Comparison of ENCODE assay signal across 2 cellular contexts in the genomic region with DNA sequence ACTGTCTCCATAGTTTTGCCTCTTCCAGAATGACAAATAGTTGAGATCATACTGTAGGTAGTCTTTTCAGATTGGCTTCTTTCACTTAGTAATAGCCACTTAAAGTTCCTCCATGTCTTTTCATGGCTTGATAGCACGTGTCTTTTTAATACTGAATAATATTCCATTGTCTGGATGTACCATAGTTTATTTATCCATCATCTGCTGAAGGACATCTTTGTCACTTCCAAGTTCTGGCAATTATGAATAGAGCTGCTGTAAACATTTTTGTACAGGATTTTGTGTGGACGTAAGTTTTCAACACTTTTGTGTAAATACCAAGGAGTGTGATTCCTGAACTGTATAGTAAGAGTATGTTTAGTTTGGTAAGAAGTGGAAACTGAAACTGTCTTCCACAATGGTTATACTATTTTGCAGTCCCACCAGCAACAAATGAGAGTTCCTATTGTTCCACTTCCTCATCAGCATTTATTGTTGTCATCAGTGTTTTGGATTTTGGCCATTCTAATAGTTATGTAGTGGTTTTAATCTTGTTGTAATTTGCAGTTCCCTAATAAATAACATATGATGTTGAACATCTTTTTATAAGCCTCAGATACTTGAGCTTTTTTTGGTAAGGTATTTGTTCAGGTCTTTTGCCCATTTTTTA.
TF ChIP-seq lines count a peak whose summit lies in the region.

No MANE protein-coding gene starts in this region.

TF ChIP-seq in SK-N-SH treated with all-trans-retinoic acid at 6 μM for 48 hours, 23 proteins besides CTCF, POLR2A, EP300 and RAD21 (continued from another document):
- TF ChIP-seq, protein P1, sequence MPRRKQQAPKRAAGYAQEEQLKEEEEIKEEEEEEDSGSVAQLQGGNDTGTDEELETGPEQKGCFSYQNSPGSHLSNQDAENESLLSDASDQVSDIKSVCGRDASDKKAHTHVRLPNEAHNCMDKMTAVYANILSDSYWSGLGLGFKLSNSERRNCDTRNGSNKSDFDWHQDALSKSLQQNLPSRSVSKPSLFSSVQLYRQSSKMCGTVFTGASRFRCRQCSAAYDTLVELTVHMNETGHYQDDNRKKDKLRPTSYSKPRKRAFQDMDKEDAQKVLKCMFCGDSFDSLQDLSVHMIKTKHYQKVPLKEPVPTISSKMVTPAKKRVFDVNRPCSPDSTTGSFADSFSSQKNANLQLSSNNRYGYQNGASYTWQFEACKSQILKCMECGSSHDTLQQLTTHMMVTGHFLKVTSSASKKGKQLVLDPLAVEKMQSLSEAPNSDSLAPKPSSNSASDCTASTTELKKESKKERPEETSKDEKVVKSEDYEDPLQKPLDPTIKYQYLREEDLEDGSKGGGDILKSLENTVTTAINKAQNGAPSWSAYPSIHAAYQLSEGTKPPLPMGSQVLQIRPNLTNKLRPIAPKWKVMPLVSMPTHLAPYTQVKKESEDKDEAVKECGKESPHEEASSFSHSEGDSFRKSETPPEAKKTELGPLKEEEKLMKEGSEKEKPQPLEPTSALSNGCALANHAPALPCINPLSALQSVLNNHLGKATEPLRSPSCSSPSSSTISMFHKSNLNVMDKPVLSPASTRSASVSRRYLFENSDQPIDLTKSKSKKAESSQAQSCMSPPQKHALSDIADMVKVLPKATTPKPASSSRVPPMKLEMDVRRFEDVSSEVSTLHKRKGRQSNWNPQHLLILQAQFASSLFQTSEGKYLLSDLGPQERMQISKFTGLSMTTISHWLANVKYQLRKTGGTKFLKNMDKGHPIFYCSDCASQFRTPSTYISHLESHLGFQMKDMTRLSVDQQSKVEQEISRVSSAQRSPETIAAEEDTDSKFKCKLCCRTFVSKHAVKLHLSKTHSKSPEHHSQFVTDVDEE (CRISPR knock-in tag; IDR thresholded peaks at IDR 0.05): no peak
- TF ChIP-seq ZNF8 (CRISPR knock-in tag; IDR thresholded peaks at IDR 0.05) (peak; percentile 69; the same call in 1 of the 2 replicates), TCF4 (CRISPR knock-in tag; IDR thresholded peaks at IDR 0.05; ENCODE audit: borderline replicate concordance) (no peak)
- TF ChIP-seq, protein P2, sequence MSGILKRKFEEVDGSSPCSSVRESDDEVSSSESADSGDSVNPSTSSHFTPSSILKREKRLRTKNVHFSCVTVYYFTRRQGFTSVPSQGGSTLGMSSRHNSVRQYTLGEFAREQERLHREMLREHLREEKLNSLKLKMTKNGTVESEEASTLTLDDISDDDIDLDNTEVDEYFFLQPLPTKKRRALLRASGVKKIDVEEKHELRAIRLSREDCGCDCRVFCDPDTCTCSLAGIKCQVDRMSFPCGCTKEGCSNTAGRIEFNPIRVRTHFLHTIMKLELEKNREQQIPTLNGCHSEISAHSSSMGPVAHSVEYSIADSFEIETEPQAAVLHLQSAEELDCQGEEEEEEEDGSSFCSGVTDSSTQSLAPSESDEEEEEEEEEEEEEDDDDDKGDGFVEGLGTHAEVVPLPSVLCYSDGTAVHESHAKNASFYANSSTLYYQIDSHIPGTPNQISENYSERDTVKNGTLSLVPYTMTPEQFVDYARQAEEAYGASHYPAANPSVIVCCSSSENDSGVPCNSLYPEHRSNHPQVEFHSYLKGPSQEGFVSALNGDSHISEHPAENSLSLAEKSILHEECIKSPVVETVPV (CRISPR knock-in tag; IDR thresholded peaks at IDR 0.05): no peak

TF ChIP-seq in endothelial cell of umbilical vein, 7 proteins besides CTCF, POLR2A, EP300 and RAD21 (continued from another document):
- TF ChIP-seq JUN (IDR thresholded peaks at IDR 0.05; ENCODE audit: borderline replicate concordance, insufficient read depth, insufficient read length, low read depth): no peak
- TF ChIP-seq EZH2 (IDR thresholded peaks at IDR 0.05; ENCODE audit: borderline replicate concordance, low read depth, low read length, severe bottlenecking): no peak
- no peak for TF ChIP-seq FOS (IDR thresholded peaks at IDR 0.05; ENCODE audit: borderline replicate concordance, insufficient read depth, low read length)
